In the genomic region with DNA sequence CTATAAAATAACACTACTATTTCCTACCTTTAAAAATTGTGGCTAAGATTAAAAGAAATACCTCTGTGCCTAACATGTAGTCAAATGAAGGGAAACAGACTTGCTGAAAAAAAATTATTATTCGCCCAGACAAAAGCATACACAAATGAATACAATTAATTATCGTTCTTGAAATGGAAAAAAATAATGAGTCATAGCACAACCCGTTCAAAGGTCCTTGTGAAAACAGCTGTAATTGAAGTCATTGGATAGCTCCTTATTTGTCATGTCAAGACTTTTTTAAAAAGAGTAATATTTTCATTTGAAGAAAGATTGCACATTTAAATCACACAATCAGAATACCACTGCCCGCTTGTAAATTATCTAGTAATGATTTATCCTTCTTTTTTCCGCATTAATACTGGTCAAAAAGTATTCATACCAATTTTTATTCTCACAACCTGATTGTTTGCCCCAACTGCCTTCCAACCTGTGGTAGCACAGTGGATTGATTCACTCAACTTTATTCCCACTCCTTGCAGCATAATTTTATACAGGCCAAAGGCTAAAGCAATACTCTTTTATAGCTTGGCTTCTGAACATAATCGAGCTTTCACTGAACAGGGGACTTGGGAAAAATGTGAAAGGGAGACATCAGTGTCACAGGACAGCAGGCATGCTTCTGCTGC, we compare ENCODE assay signal across 16 cellular contexts.
DNase-seq lines count a peak whose midpoint lies in the region; ATAC-seq, FAIRE-seq and TF ChIP-seq lines count a peak whose summit lies in the region.
"Had no signal": no experiment of that assay in that cellular context is flagged by ENCODE, and none has a peak within 500 bp of the region (broad histone marks: within the 10 kb centered on the region; RNA-seq: fewer than 3 reads in every experiment).

No MANE protein-coding gene starts in this region.

- peak; percentile 72 for FAIRE-seq in small intestine (lab: Jason Lieb, UNC)
- FAIRE-seq: A204.1, GM12892, K562 had no signal

- H3K36me3 ChIP-seq in fibroblast of lung (ENCODE audit: control insufficient read depth, insufficient read depth, low read length) (no peaks in the 10 kb centered on the region), small intestine (ENCODE audit: control insufficient read depth in 2 of 2, insufficient read depth in 2 of 2, low read length in 2 of 2) (no peaks in the 10 kb centered on the region)
- H3K36me3 ChIP-seq: BE2C had no signal

- H3K79me2 ChIP-seq in fibroblast of lung (ENCODE audit: control insufficient read depth, insufficient read depth, low read length): no peaks in the 10 kb centered on the region

- TF ChIP-seq CTCF in fibroblast of lung (conservative IDR thresholded peaks at IDR 0.05 in 1 of 2, IDR thresholded peaks at IDR 0.05 in 1 of 2; ENCODE audit: low read depth in 1 of 2, low read length in 2 of 2): no peak

- H3K27me3 ChIP-seq in fibroblast of lung (ENCODE audit: control insufficient read depth, insufficient read depth, low read length) (no peaks in the 10 kb centered on the region), small intestine (ENCODE audit: control insufficient read depth in 2 of 2, insufficient read depth in 2 of 2, low read length in 2 of 2) (no peaks in the 10 kb centered on the region)

- H4K20me1 ChIP-seq in fibroblast of lung (ENCODE audit: control insufficient read depth, extremely low read depth, insufficient read depth, low read length): no peaks in the 10 kb centered on the region

- WGBS in small intestine, 3 donors: 13 to 51% (median 27%) methylated on average over 6 of the region's 6 CpGs

- H2AFZ ChIP-seq in fibroblast of lung (ENCODE audit: low read length): no peak overlapping the region
- H2AFZ ChIP-seq: GM23338 had no signal

- H3K9ac ChIP-seq in fibroblast of lung (ENCODE audit: insufficient read depth, low read length): no peak overlapping the region

- H3K4me3 ChIP-seq in fibroblast of lung (replicated peaks in 1 of 4; ENCODE audit: control extremely low read depth in 1 of 4, insufficient read depth in 1 of 4, low read depth in 3 of 4, low read length in 4 of 4) (no peak overlapping the region), small intestine (ENCODE audit: low read depth in 1 of 2, low read length in 2 of 2) (no peak overlapping the region)
- H3K4me3 ChIP-seq: GM23338, K562 had no signal

- H3K4me1 ChIP-seq in fibroblast of lung (ENCODE audit: control insufficient read depth, extremely low read depth, insufficient read depth, low read length): no peaks in the 10 kb centered on the region
- peaks cover 0 to 4% of the 10 kb centered on the region in 2 donors for H3K4me1 ChIP-seq in small intestine (ENCODE audit: control insufficient read depth in 2 of 2, insufficient read depth in 1 of 2, low read depth in 1 of 2, low read length in 1 of 2)
- H3K4me1 ChIP-seq: BE2C had no signal

- H3K4me2 ChIP-seq in fibroblast of lung (ENCODE audit: extremely low read depth, insufficient read depth, low read length): no peak overlapping the region
- H3K4me2 ChIP-seq: GM23338 had no signal

- peak; percentile 1 for DNase-seq in LHCN-M2 (ENCODE audit: low read depth)
- DNase-seq in SW480 (ENCODE audit: low spot score): peak; percentile 1
- DNase-seq in fibroblast of lung (ENCODE audit: low read depth in 2 of 2): peak; percentile 9 to 15
- DNase-seq in small intestine: peak; percentile 72
- DNase-seq in NCI-H524 treated with DMSO at 0.1 percent for 48 hours (lab: John Stamatoyannopoulos, UW): no peak
- DNase-seq: BE2C; CD4-positive, alpha-beta memory T cell; DMS79; H9 had no signal

- ATAC-seq in HG03520 (IDR thresholded peaks at IDR 0.05; ENCODE audit: unreplicated experiment) (no peak), GM19324 (IDR thresholded peaks at IDR 0.05; ENCODE audit: low FRiP score, unreplicated experiment) (no peak)
- ATAC-seq: GM23338, K562 had no signal

- no peaks in the 10 kb centered on the region for H3K9me3 ChIP-seq in fibroblast of lung (ENCODE audit: control insufficient read depth, insufficient read depth, low read depth, low read length)
- no peaks in the 10 kb centered on the region for H3K9me3 ChIP-seq in small intestine (ENCODE audit: control insufficient read depth, low read depth)
- H3K9me3 ChIP-seq: BE2C had no signal

- no peak overlapping the region for H3K27ac ChIP-seq in fibroblast of lung (ENCODE audit: insufficient read depth, low read length)
- H3K27ac ChIP-seq in small intestine (ENCODE audit: low read depth in 1 of 2, low read length in 1 of 2): peak overlapping the region in 1 of 2 donors; percentile 32
- H3K27ac ChIP-seq: C4-2B had no signal
